29 cellular contexts compared by ENCODE assay signal in genomic region chr16:56653218-56653617, GRCh38. TPM values are rescaled to one million over a fixed set of nuclear protein-coding genes. Genes with fewer than 3 reads are reported as not detected.
"Had no signal": no experiment of that assay in that cellular context is flagged by ENCODE, and none has a peak within 500 bp of the region (broad histone marks: within the 10 kb centered on the region; RNA-seq: fewer than 3 reads in every experiment).

No MANE protein-coding gene starts in this region.

- H3K27ac ChIP-seq: adrenal gland, body of pancreas, esophagus muscularis mucosa, foreskin keratinocyte, gastrocnemius medialis had no signal

- H3K9me3 ChIP-seq: adrenal gland, body of pancreas, esophagus muscularis mucosa, gastrocnemius medialis had no signal

- H3K36me3 Mint-ChIP-seq: activated naive CD4-positive, alpha-beta T cell treated with anti-CD3 and anti-CD28 coated beads, Interleukin-2, amount 50 U/mL, for 24 hours; activated naive CD8-positive, alpha-beta T cell treated with anti-CD3 and anti-CD28 coated beads for 36 hours had no signal

- H3K4me3 Mint-ChIP-seq: activated CD8-positive, alpha-beta T cell treated with anti-CD3 and anti-CD28 coated beads for 36 hours; activated naive CD4-positive, alpha-beta T cell treated with anti-CD3 and anti-CD28 coated beads, Interleukin-2, amount 50 U/mL, for 24 hours; activated naive CD8-positive, alpha-beta T cell treated with anti-CD3 and anti-CD28 coated beads for 36 hours; activated naive CD8-positive, alpha-beta T cell treated with anti-CD3 and anti-CD28 coated beads, Interleukin-2, amount 50 U/mL, for 24 hours; activated T-cell treated with anti-CD3 and anti-CD28 coated beads, Interleukin-2, amount 50 U/mL, for 4 hours; activated T-helper 17 cell treated with anti-CD3 and anti-CD28 coated beads, Interleukin-2, amount 50 U/mL, for 72 hours; effector memory CD8-positive, alpha-beta T cell had no signal

- H3K27me3 ChIP-seq: adrenal gland, body of pancreas had no signal

- H3K4me3 ChIP-seq: adrenal gland, body of pancreas, esophagus muscularis mucosa, gastrocnemius medialis had no signal

- H3K9me3 Mint-ChIP-seq: activated CD8-positive, alpha-beta T cell treated with anti-CD3 and anti-CD28 coated beads for 36 hours; activated naive CD4-positive, alpha-beta T cell treated with anti-CD3 and anti-CD28 coated beads, Interleukin-2, amount 50 U/mL, for 24 hours; activated naive CD8-positive, alpha-beta T cell treated with anti-CD3 and anti-CD28 coated beads for 36 hours; activated naive CD8-positive, alpha-beta T cell treated with anti-CD3 and anti-CD28 coated beads, Interleukin-2, amount 50 U/mL, for 24 hours; activated T-cell treated with anti-CD3 and anti-CD28 coated beads, Interleukin-2, amount 50 U/mL, for 4 hours; activated T-helper 17 cell treated with anti-CD3 and anti-CD28 coated beads, Interleukin-2, amount 50 U/mL, for 72 hours; effector memory CD8-positive, alpha-beta T cell had no signal

- H3K36me3 ChIP-seq: adrenal gland, esophagus muscularis mucosa, gastrocnemius medialis had no signal

- H3K27ac Mint-ChIP-seq: activated CD8-positive, alpha-beta T cell treated with anti-CD3 and anti-CD28 coated beads for 36 hours; activated naive CD4-positive, alpha-beta T cell treated with anti-CD3 and anti-CD28 coated beads, Interleukin-2, amount 50 U/mL, for 24 hours; activated naive CD8-positive, alpha-beta T cell treated with anti-CD3 and anti-CD28 coated beads for 36 hours; activated naive CD8-positive, alpha-beta T cell treated with anti-CD3 and anti-CD28 coated beads, Interleukin-2, amount 50 U/mL, for 24 hours; activated T-helper 17 cell treated with anti-CD3 and anti-CD28 coated beads, Interleukin-2, amount 50 U/mL, for 72 hours; effector memory CD8-positive, alpha-beta T cell had no signal

- DNase-seq: activated CD4-positive, alpha-beta T cell treated with anti-CD3 and anti-CD28 coated beads for 48 hours; activated CD4-positive, alpha-beta T cell treated with anti-CD3 and anti-CD28 coated beads, Interleukin-2, amount 50 U/mL, for 1 hour; activated CD4-positive, alpha-beta T cell treated with anti-CD3 and anti-CD28 coated beads, Interleukin-2, amount 50 U/mL, for 48 hours; activated CD8-positive, alpha-beta memory T cell treated with anti-CD3 and anti-CD28 coated beads for 24 hours; activated CD8-positive, alpha-beta T cell treated with anti-CD3 and anti-CD28 coated beads for 36 hours; activated effector memory CD4-positive, alpha-beta T cell treated with Interleukin-2 at 50 U/mL for 16 hours; activated gamma-delta T cell treated with Interleukin-2 at 50 U/mL for 16 hours; activated naive CD4-positive, alpha-beta T cell treated with Interleukin-2 at 50 U/mL for 16 hours; activated naive CD8-positive, alpha-beta T cell treated with anti-CD3 and anti-CD28 coated beads for 36 hours; activated naive CD8-positive, alpha-beta T cell treated with anti-CD3 and anti-CD28 coated beads, Interleukin-2, amount 50 U/mL, for 24 hours; activated T-cell treated with anti-CD3 and anti-CD28 coated beads, Interleukin-2, amount 50 U/mL, for 4 hours; adrenal gland; amygdala; aorta; body of pancreas; caudate nucleus; cortex of kidney; dermis blood vessel endothelial cell; effector CD4-positive, alpha-beta T cell; effector memory CD8-positive, alpha-beta T cell; erythroblast; foreskin keratinocyte; gastrocnemius medialis; T-helper 2 cell had no signal

- ATAC-seq: activated CD8-positive, alpha-beta T cell treated with anti-CD3 and anti-CD28 coated beads for 36 hours; activated naive CD8-positive, alpha-beta T cell treated with anti-CD3 and anti-CD28 coated beads, Interleukin-2, amount 50 U/mL, for 24 hours; activated T-cell treated with anti-CD3 and anti-CD28 coated beads, Interleukin-2, amount 50 U/mL, for 4 hours; activated T-helper 17 cell treated with anti-CD3 and anti-CD28 coated beads, Interleukin-2, amount 50 U/mL, for 72 hours; body of pancreas; effector memory CD8-positive, alpha-beta T cell; foreskin keratinocyte; gastrocnemius medialis had no signal

RNA-seq across cellular contexts. Expression of gene MT1B, which starts 1.5 kb away (rescaled TPM):
- total RNA-seq: activated CD8-positive, alpha-beta T cell treated with anti-CD3 and anti-CD28 coated beads for 36 hours; activated naive CD8-positive, alpha-beta T cell treated with anti-CD3 and anti-CD28 coated beads for 36 hours; activated T-cell treated with anti-CD3 and anti-CD28 coated beads, Interleukin-2, amount 50 U/mL, for 4 hours; activated T-helper 17 cell treated with anti-CD3 and anti-CD28 coated beads, Interleukin-2, amount 50 U/mL, for 72 hours; adrenal gland; aorta; body of pancreas; chondrocyte; dermis blood vessel endothelial cell; esophagus muscularis mucosa; foreskin keratinocyte; gastrocnemius medialis; T-helper 1 cell treated with Interleukin-12 subunit alpha and Interleukin-12 subunit beta and Interleukin-4 antibody, amounts not matched to agents 30 ng/mL and 1 ng/mL, for 36 hours had no signal
- polyA plus RNA-seq: adrenal gland, aorta, foreskin keratinocyte had no signal

RNA-seq across cellular contexts. Expression of gene MT1G, which starts 14.6 kb away (rescaled TPM):
- total RNA-seq: activated T-helper 17 cell treated with anti-CD3 and anti-CD28 coated beads, Interleukin-2, amount 50 U/mL, for 72 hours; dermis blood vessel endothelial cell had no signal

RNA-seq across cellular contexts. Expression of gene MT1A, which starts 14.8 kb away (rescaled TPM):
- total RNA-seq: activated CD8-positive, alpha-beta T cell treated with anti-CD3 and anti-CD28 coated beads for 36 hours; activated naive CD8-positive, alpha-beta T cell treated with anti-CD3 and anti-CD28 coated beads for 36 hours; activated T-cell treated with anti-CD3 and anti-CD28 coated beads, Interleukin-2, amount 50 U/mL, for 4 hours; chondrocyte; dermis blood vessel endothelial cell; foreskin keratinocyte; T-helper 1 cell treated with Interleukin-12 subunit alpha and Interleukin-12 subunit beta and Interleukin-4 antibody, amounts not matched to agents 30 ng/mL and 1 ng/mL, for 36 hours had no signal

RNA-seq across cellular contexts. Expression of gene MT1H, which starts 16.4 kb away (rescaled TPM):
- total RNA-seq: activated T-helper 17 cell treated with anti-CD3 and anti-CD28 coated beads, Interleukin-2, amount 50 U/mL, for 72 hours; chondrocyte; dermis blood vessel endothelial cell; esophagus muscularis mucosa; foreskin keratinocyte; gastrocnemius medialis had no signal
